In genomic region chr20:18506744-18507143, GRCh38 we compare ENCODE assay signal across 8 cellular contexts.
A peak's percentile ranks its signal among the peaks of the same experiment; 100 is the strongest.
DNase-seq lines count a peak whose midpoint lies in the region; FAIRE-seq and TF ChIP-seq lines count a peak whose summit lies in the region.

No MANE protein-coding gene starts in this region.

- in situ Hi-C loops in brain microvascular endothelial cell (cut with HindIII; ENCODE audit: low pct_ligation_motif_present, low sequenced_read_pairs), result no loop called here

- peaks cover 3 to 14% of the 10 kb centered on the region in 2 donors for H3K4me1 ChIP-seq in mucosa of rectum (ENCODE audit: control insufficient read depth in 2 of 2, insufficient read depth in 2 of 2, low read length in 2 of 2)

- H3K27me3 ChIP-seq in brain microvascular endothelial cell (replicated peaks) (no peaks in the 10 kb centered on the region), mucosa of rectum (ENCODE audit: control insufficient read depth in 2 of 2, insufficient read depth in 2 of 2, low read length in 2 of 2) (no peaks in the 10 kb centered on the region)

- H3K9ac ChIP-seq in mucosa of rectum (ENCODE audit: low read depth in 1 of 2, low read length in 2 of 2), result peak overlapping the region; percentile 98 to 99

- H3K36me3 ChIP-seq in brain microvascular endothelial cell (replicated peaks) (peaks cover 9% of the 10 kb centered on the region), mucosa of rectum (ENCODE audit: control insufficient read depth in 2 of 2, insufficient read depth in 2 of 2, low read length in 2 of 2) (peaks cover 7 to 9% of the 10 kb centered on the region in 2 donors)

- DNase-seq in DMS53 (lab: John Stamatoyannopoulos, UW) (peak; percentile 64), NCI-H69 (lab: John Stamatoyannopoulos, UW) (peak; percentile 50), brain microvascular endothelial cell (no peak), cerebellar cortex (ENCODE audit: low spot score) (no peak), HTR-8/SVneo (ENCODE audit: insufficient read length, low spot score) (no peak), NOMO-1 treated with dmso at 0.1 percent for 144 hours (lab: John Stamatoyannopoulos, UW; ENCODE audit: unreplicated experiment) (no peak), NCI-H2196 treated with DMSO at 0.1 percent for 48 hours (lab: John Stamatoyannopoulos, UW; ENCODE audit: unreplicated experiment) (no peak)

- FAIRE-seq in HTR-8/SVneo (lab: Jason Lieb, UNC), result no peak

- H3K27ac ChIP-seq in brain microvascular endothelial cell, result peak overlapping the region; percentile 84
- peak overlapping the region; percentile 99 to 100 for H3K27ac ChIP-seq in mucosa of rectum (ENCODE audit: low read depth in 2 of 2, low read length in 2 of 2)

- TF ChIP-seq CTCF in brain microvascular endothelial cell (IDR thresholded peaks at IDR 0.05; ENCODE audit: low read depth, low read length, missing control alignments), result no peak

- H3K9me3 ChIP-seq in mucosa of rectum (ENCODE audit: control insufficient read depth in 2 of 2, low read length in 2 of 2), result no peaks in the 10 kb centered on the region

- peak overlapping the region; percentile 95 for H3K4me3 ChIP-seq in brain microvascular endothelial cell (ENCODE audit: low read depth, low read length)
- H3K4me3 ChIP-seq in mucosa of rectum (ENCODE audit: low read length in 2 of 2), result peak overlapping the region; percentile 99

Comparison
In these comparisons a context has a peak if more than half of its experiments do, and no peak if none do; other contexts are left out.
1. DNase-seq: peak in DMS53 (single experiment) and NCI-H69 (single experiment); none in brain microvascular endothelial cell (single experiment), cerebellar cortex (single experiment), HTR-8/SVneo (single experiment), NOMO-1 treated with dmso at 0.1 percent for 144 hours (single experiment) and NCI-H2196 treated with DMSO at 0.1 percent for 48 hours (single experiment).